Comparison of ENCODE assay signal across 16 cellular contexts in genomic region chr19:16040642-16041041, GRCh38. TPM values are rescaled to one million over a fixed set of nuclear protein-coding genes. Genes with fewer than 3 reads are reported as not detected.
A peak's percentile ranks its signal among the peaks of the same experiment; 100 is the strongest.
DNase-seq lines count a peak whose midpoint lies in the region; ATAC-seq and TF ChIP-seq lines count a peak whose summit lies in the region.
"Had no signal": no experiment of that assay in that cellular context is flagged by ENCODE, and none has a peak within 500 bp of the region (broad histone marks: within the 10 kb centered on the region; RNA-seq: fewer than 3 reads in every experiment).

No MANE protein-coding gene starts in this region.

- POLR2A ChIA-PET in WTC11 (lab: Charles Lee), result interaction anchor here (1.6 kb wide), 1 partner anchor 36 kb away, joined by 9 read pairs; the partner anchor contains the start of gene TPM4

- H3K9me3 ChIP-seq in OCI-LY3 (ENCODE audit: insufficient read depth, low read length) (no peaks in the 10 kb centered on the region), sigmoid colon (no peaks in the 10 kb centered on the region), Karpas-422 (ENCODE audit: low read length) (no peaks in the 10 kb centered on the region)
- H3K9me3 ChIP-seq: SJCRH30 had no signal

- 36 to 47% methylated on average over 6 of the region's 6 CpGs for WGBS in sigmoid colon, 2 donors

- ATAC-seq in GM18517 (IDR thresholded peaks at IDR 0.05; ENCODE audit: unreplicated experiment) (no peak), WTC11 (no peak)

- CTCF ChIA-PET in WTC11 (lab: Charles Lee), result interaction anchor here (0.5 to 2.7 kb wide), 20 partner anchors 14 to 293 kb away, joined by 3 to 33 read pairs (median 6); partner anchors contain the start of genes FAM32A, HSH2D, RAB8A and TPM4

- no peaks in the 10 kb centered on the region for H3K36me3 Mint-ChIP-seq in WTC11
- H3K36me3 Mint-ChIP-seq: CD8-positive, alpha-beta T cell had no signal

- H3K27ac Mint-ChIP-seq in WTC11, result no peak overlapping the region
- H3K27ac Mint-ChIP-seq: CD8-positive, alpha-beta T cell had no signal

- TF ChIP-seq POLR2A in sigmoid colon (IDR thresholded peaks at IDR 0.05), result no peak

- H3K4me2 ChIP-seq in OCI-LY3 (ENCODE audit: low read length) (no peak overlapping the region), Karpas-422 (ENCODE audit: low read depth, low read length, poor library complexity, severe bottlenecking) (no peak overlapping the region)

- TF ChIP-seq CTCF in OCI-LY3 (IDR thresholded peaks at IDR 0.05; ENCODE audit: low read depth, low read length), result no peak
- no peak for TF ChIP-seq CTCF in fibroblast of mammary gland (conservative IDR thresholded peaks at IDR 0.05; ENCODE audit: control insufficient read depth, insufficient read depth, low read depth, low read length)
- TF ChIP-seq CTCF in sigmoid colon (IDR thresholded peaks at IDR 0.05), result no peak
- TF ChIP-seq CTCF in WTC11 (IDR thresholded peaks at IDR 0.05), result no peak

- no peak overlapping the region for H3K4me3 Mint-ChIP-seq in WTC11
- H3K4me3 Mint-ChIP-seq: CD8-positive, alpha-beta T cell had no signal

- no peaks in the 10 kb centered on the region for H3K36me3 ChIP-seq in OCI-LY3 (replicated peaks; ENCODE audit: low read depth, low read length)
- no peaks in the 10 kb centered on the region for H3K36me3 ChIP-seq in sigmoid colon
- H3K36me3 ChIP-seq in Karpas-422 (ENCODE audit: insufficient read depth, low read length), result no peaks in the 10 kb centered on the region
- H3K36me3 ChIP-seq: brain microvascular endothelial cell, SJCRH30 had no signal

- intact Hi-C loops in sigmoid colon (cut with DNase I), result loop anchor here (1.0 to 5.0 kb wide), 5 partner anchors 26 to 413 kb away; partner anchors contain the start of gene RAB8A

- DNase-seq in DMS53 (lab: John Stamatoyannopoulos, UW) (peak; percentile 21), DMS53 treated with DMSO at 0.1 percent for 48 hours (lab: John Stamatoyannopoulos, UW; ENCODE audit: unreplicated experiment) (no peak), fibroblast of mammary gland (ENCODE audit: low read depth) (peak; percentile 36), sigmoid colon (peak; percentile 65), Karpas-422 (no peak), WTC11 (ENCODE audit: low spot score) (no peak)
- DNase-seq: brain microvascular endothelial cell; CD8-positive, alpha-beta T cell; effector CD8-positive, alpha-beta T cell; kidney; NCI-H446; SJCRH30 had no signal

- TF ChIP-seq EP300 in sigmoid colon (IDR thresholded peaks at IDR 0.05), result no peak

- H4K20me1 ChIP-seq in OCI-LY3 (ENCODE audit: insufficient read depth, low read length), result no peaks in the 10 kb centered on the region
- no peaks in the 10 kb centered on the region for H4K20me1 ChIP-seq in Karpas-422 (ENCODE audit: insufficient read depth, low read depth, low read length)

- H3K4me1 ChIP-seq in OCI-LY3 (ENCODE audit: low read length) (peaks cover 4% of the 10 kb centered on the region; the same call in 1 of the 2 replicates), sigmoid colon (peaks cover 0 to 13% (median 8%) of the 10 kb centered on the region in 4 donors), Karpas-422 (ENCODE audit: low read length) (peaks cover 4% of the 10 kb centered on the region)
- H3K4me1 ChIP-seq: SJCRH30 had no signal

- H3K9me3 Mint-ChIP-seq in WTC11, result no peaks in the 10 kb centered on the region
- H3K9me3 Mint-ChIP-seq: CD8-positive, alpha-beta T cell had no signal

- 0 out of 2 replicates have a peak, but pooled peaks cover 3% of the 10 kb centered on the region for H3K4me1 Mint-ChIP-seq in WTC11

- H3K9me2 ChIP-seq in Karpas-422 (replicated peaks; ENCODE audit: insufficient read depth, low read length), result no peaks in the 10 kb centered on the region

- no peaks in the 10 kb centered on the region for H3K27me3 ChIP-seq in OCI-LY3 (ENCODE audit: low read depth, low read length)
- no peaks in the 10 kb centered on the region for H3K27me3 ChIP-seq in sigmoid colon
- H3K27me3 ChIP-seq in Karpas-422 (ENCODE audit: low read length), result no peaks in the 10 kb centered on the region
- H3K27me3 ChIP-seq: brain microvascular endothelial cell had no signal

- H3K79me2 ChIP-seq in OCI-LY3 (ENCODE audit: low read length), result no peaks in the 10 kb centered on the region
- H3K79me2 ChIP-seq in Karpas-422 (ENCODE audit: low read length), result no peaks in the 10 kb centered on the region

- peaks cover 8% of the 10 kb centered on the region for H3K27me3 Mint-ChIP-seq in WTC11 (ENCODE audit: low read depth)

- H3K9ac ChIP-seq in OCI-LY3 (ENCODE audit: low read length) (no peak overlapping the region), Karpas-422 (ENCODE audit: low read length) (no peak overlapping the region)
- H3K9ac ChIP-seq: KMS-11 had no signal

- H3K4me3 ChIP-seq in OCI-LY3 (ENCODE audit: low read length) (no peak overlapping the region), fibroblast of mammary gland (ENCODE audit: control insufficient read depth, low read depth, low read length) (no peak overlapping the region), sigmoid colon (no peak overlapping the region), Karpas-422 (ENCODE audit: low read length) (no peak overlapping the region)
- H3K4me3 ChIP-seq: SJCRH30 had no signal

- H3K27ac ChIP-seq in OCI-LY3 (ENCODE audit: low read length) (no peak overlapping the region), sigmoid colon (peak overlapping the region in 1 of 4 donors; percentile 10), Karpas-422 (ENCODE audit: low read length) (no peak overlapping the region)
- H3K27ac ChIP-seq: 22Rv1, brain microvascular endothelial cell, KMS-11, SJCRH30 had no signal

- H2AFZ ChIP-seq in OCI-LY3 (ENCODE audit: low read depth, low read length), result peak overlapping the region; percentile 58; the same call in 1 of the 2 replicates
- no peak overlapping the region for H2AFZ ChIP-seq in Karpas-422 (ENCODE audit: low read length)

TF ChIP-seq in WTC11, 78 proteins besides CTCF, POLR2A, EP300 and RAD21:
- TF ChIP-seq FOXP4 (CRISPR knock-in tag; IDR thresholded peaks at IDR 0.05), result no peak
- no peak for TF ChIP-seq GABPB1 (CRISPR knock-in tag; IDR thresholded peaks at IDR 0.05)
- TF ChIP-seq USF2 (CRISPR knock-in tag; IDR thresholded peaks at IDR 0.05), result no peak
- TF ChIP-seq, protein P1, sequence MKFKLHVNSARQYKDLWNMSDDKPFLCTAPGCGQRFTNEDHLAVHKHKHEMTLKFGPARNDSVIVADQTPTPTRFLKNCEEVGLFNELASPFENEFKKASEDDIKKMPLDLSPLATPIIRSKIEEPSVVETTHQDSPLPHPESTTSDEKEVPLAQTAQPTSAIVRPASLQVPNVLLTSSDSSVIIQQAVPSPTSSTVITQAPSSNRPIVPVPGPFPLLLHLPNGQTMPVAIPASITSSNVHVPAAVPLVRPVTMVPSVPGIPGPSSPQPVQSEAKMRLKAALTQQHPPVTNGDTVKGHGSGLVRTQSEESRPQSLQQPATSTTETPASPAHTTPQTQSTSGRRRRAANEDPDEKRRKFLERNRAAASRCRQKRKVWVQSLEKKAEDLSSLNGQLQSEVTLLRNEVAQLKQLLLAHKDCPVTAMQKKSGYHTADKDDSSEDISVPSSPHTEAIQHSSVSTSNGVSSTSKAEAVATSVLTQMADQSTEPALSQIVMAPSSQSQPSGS (CRISPR knock-in tag; IDR thresholded peaks at IDR 0.05; ENCODE audit: borderline replicate concordance, low read depth), result no peak

RNA-seq across cellular contexts. Expression of gene TPM4, which starts 35.7 kb away (rescaled TPM):
- total RNA-seq in sigmoid colon, result 100 to 1,000 TPM; 222 to 826 (median 353) TPM
- polyA plus RNA-seq in sigmoid colon, result 100 to 1,000 TPM; 313 to 464 (median 374) TPM
- 76.7 and 76.9 TPM in 2 replicates for total RNA-seq in Karpas-422 (2014; rRNA removed; shearing (Covaris generic); ENCODE audit: low replicate concordance)
- 302 to 327 TPM (median 323 TPM) in 3 replicates for total RNA-seq in WTC11 (2021)

Comparison
In these comparisons a context has a peak if more than half of its experiments do, and no peak if none do; other contexts are left out.
1. DNase-seq: peak in DMS53 (single experiment), fibroblast of mammary gland (single experiment) and sigmoid colon (single experiment); none in DMS53 treated with DMSO at 0.1 percent for 48 hours (single experiment), Karpas-422 (single experiment) and WTC11 (single experiment).